15 cellular contexts compared by ENCODE assay signal in the genomic region with DNA sequence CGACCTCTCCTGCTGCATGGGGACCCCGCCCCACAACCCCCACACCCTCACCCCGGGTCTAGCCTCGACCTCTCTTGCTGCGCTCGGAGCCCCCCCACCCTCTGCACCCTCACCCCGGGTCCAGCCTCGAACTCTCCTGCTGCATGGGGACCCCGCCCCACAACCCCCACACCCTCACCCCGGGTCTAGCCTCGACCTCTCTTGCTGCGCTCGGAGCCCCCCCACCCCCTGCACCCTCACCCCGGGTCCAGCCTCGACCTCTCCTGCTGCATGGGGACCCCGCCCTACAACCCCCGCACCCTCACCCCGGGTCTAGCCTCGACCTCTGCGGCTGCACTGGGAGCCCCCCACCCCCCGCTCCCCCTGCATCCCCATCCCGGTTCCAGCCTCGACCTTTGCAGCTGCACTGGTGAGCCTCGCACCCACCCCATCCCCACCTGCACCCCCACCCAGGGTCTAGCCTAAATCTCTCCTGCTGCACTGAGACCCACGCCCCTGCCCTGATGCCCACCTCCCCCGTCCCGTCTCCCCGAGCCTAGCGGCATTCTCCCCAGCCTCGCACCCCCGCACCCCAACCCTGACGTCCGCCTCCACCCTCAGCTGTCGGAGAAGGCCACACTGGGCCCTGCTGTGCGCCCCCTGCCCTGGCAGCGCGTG. TPM values are rescaled to one million over a fixed set of nuclear protein-coding genes. Genes with fewer than 3 reads are reported as not detected.
A peak's percentile ranks its signal among the peaks of the same experiment; 100 is the strongest.
DNase-seq lines count a peak whose midpoint lies in the region; ATAC-seq, FAIRE-seq and TF ChIP-seq lines count a peak whose summit lies in the region.
"Had no signal": no experiment of that assay in that cellular context is flagged by ENCODE, and none has a peak within 500 bp of the region (broad histone marks: within the 10 kb centered on the region; RNA-seq: fewer than 3 reads in every experiment).

No MANE protein-coding gene starts in this region.

- H3K9me3 ChIP-seq in right atrium auricular region (no peaks in the 10 kb centered on the region), GM12878 (replicated peaks; ENCODE audit: control insufficient read depth, insufficient read depth, low read length) (no peaks in the 10 kb centered on the region)
- H3K9me3 ChIP-seq: left lung, transverse colon had no signal

- H2AFZ ChIP-seq in GM12878 (ENCODE audit: control insufficient read depth, low read depth, low read length) = no peak overlapping the region

- H3K27me3 ChIP-seq in right atrium auricular region (peaks cover 0 to 6% of the 10 kb centered on the region in 2 donors), GM12878 (replicated peaks in 1 of 2; ENCODE audit: control insufficient read depth in 2 of 2, insufficient read depth in 2 of 2, low read length in 1 of 2) (no peaks in the 10 kb centered on the region; a peak in 1 of 4 replicates)

- H3K27ac ChIP-seq in right atrium auricular region (no peak overlapping the region), GM12878 (ENCODE audit: control insufficient read depth, insufficient read depth) (no peak overlapping the region)
- H3K27ac ChIP-seq: left lung had no signal

- peak overlapping the region; percentile 35 to 53 for H3K4me3 ChIP-seq in right atrium auricular region
- no peak overlapping the region for H3K4me3 ChIP-seq in GM12878

- TF ChIP-seq RAD21 in GM12878 (IDR thresholded peaks at IDR 0.05; ENCODE audit: insufficient read depth, low read depth, low read length) = no peak

- no CpG with 5 or more reads among the region's 37 CpGs for WGBS in GM12878 (ENCODE audit: insufficient coverage, insufficient replicate concordance, low lambda C conversion rate, missing lambda C conversion rate)

- SMC1A ChIA-PET in GM12878 (lab: Charles Lee; ENCODE audit: uncharacterized antibody, unreplicated experiment) = no interaction called here

- TF ChIP-seq CTCF in right atrium auricular region (IDR thresholded peaks at IDR 0.05) (no peak), GM12878 (IDR thresholded peaks at IDR 0.05 in 2 of 3, conservative IDR thresholded peaks at IDR 0.05 in 1 of 3; ENCODE audit: control insufficient read depth in 2 of 3, extremely low read depth in 1 of 3, insufficient read depth in 1 of 3, low read depth in 3 of 3, low read length in 3 of 3) (no peak)

- no peaks in the 10 kb centered on the region for H3K36me3 Mint-ChIP-seq in memory B cell

- H3K79me2 ChIP-seq in GM12878 (ENCODE audit: control insufficient read depth, insufficient read depth, low read length) = no peaks in the 10 kb centered on the region

- H4K20me1 ChIP-seq in GM12878 (ENCODE audit: control insufficient read depth, insufficient read depth) = no peaks in the 10 kb centered on the region

- RAD21 ChIA-PET in GM12878 (lab: Charles Lee; ENCODE audit: unreplicated experiment) = interaction anchor here (4.5 kb wide), 1 partner anchor 58 kb away, joined by 46 read pairs; no protein-coding TSS in a partner anchor

- peaks cover 4% of the 10 kb centered on the region for H3K27me3 Mint-ChIP-seq in memory B cell
- H3K27me3 Mint-ChIP-seq: activated T-helper 17 cell treated with anti-CD3 and anti-CD28 coated beads, Interleukin-2, amount 50 U/mL, for 72 hours had no signal

- intact Hi-C loops in left cardiac atrium (cut with DNase I) (loop anchor here (5.0 kb wide), 1 partner anchor 56 kb away; the partner anchor contains the start of gene KISS1R (in 2 of the 2)), GM12878 (cut with micrococcal nuclease; ENCODE audit: unreplicated experiment) (loop anchor here (5.0 kb wide), 1 partner anchor 136 kb away; no protein-coding TSS in a partner anchor)

- CTCF ChIA-PET in GM12878 (lab: Yijun Ruan, JAX) = no interaction called here

- H3K9ac ChIP-seq in GM12878 (ENCODE audit: control insufficient read depth, insufficient read depth, low read length) = no peak overlapping the region

- DNase-seq in right atrium auricular region (ENCODE audit: low spot score) = no peak
- DNase-seq in left cardiac atrium = no peak
- no peak for DNase-seq in GM12878 (ENCODE audit: low read depth, low spot score)
- no peak for DNase-seq in memory B cell (ENCODE audit: low spot score in 2 of 2)
- no peak for DNase-seq in cerebellum (ENCODE audit: low spot score)
- DNase-seq in H4 (ENCODE audit: low spot score) = no peak
- DNase-seq in NCI-H510A treated with DMSO at 0.1 percent for 48 hours (lab: John Stamatoyannopoulos, UW) = no peak

- peaks cover 11% of the 10 kb centered on the region for H3K4me1 Mint-ChIP-seq in memory B cell
- H3K4me1 Mint-ChIP-seq: activated T-helper 17 cell treated with anti-CD3 and anti-CD28 coated beads, Interleukin-2, amount 50 U/mL, for 72 hours had no signal

- H3K4me2 ChIP-seq in GM12878 (ENCODE audit: control insufficient read depth, insufficient read depth) = no peak overlapping the region

- no peak for TF ChIP-seq EP300 in GM12878 (IDR thresholded peaks at IDR 0.05; ENCODE audit: borderline replicate concordance in 1 of 2, control insufficient read depth in 1 of 2, low read depth in 2 of 2, low read length in 2 of 2)

- TF ChIP-seq POLR2A in GM12878 (IDR thresholded peaks at IDR 0.05; ENCODE audit: low read depth, low read length) = no peak

- no peak for FAIRE-seq in GM12878 (lab: Jason Lieb, UNC)

- H3K4me1 ChIP-seq in right atrium auricular region = peaks cover 0 to 34% of the 10 kb centered on the region in 2 donors
- H3K4me1 ChIP-seq in GM12878 (ENCODE audit: control insufficient read depth, insufficient read depth, low read length) = peaks cover 10% of the 10 kb centered on the region

- POLR2A ChIA-PET in GM12878 (lab: Charles Lee) = no interaction called here

- no TSS peak for BruUV-seq in GM12878 (replicated peaks; lab: Mats Ljungman, UMichigan)

- H3K4me3 Mint-ChIP-seq in memory B cell = no peak overlapping the region
- H3K4me3 Mint-ChIP-seq: activated T-helper 17 cell treated with anti-CD3 and anti-CD28 coated beads, Interleukin-2, amount 50 U/mL, for 72 hours; neural crest cell had no signal

- ATAC-seq in left cardiac atrium = no peak
- no peak for ATAC-seq in GM12878
- ATAC-seq in memory B cell (ENCODE audit: low read depth) = no peak
- no peak for ATAC-seq in GM18868 (IDR thresholded peaks at IDR 0.05; ENCODE audit: unreplicated experiment)

- H3K27ac Mint-ChIP-seq in memory B cell = peak overlapping the region; percentile 75
- H3K27ac Mint-ChIP-seq: activated T-helper 17 cell treated with anti-CD3 and anti-CD28 coated beads, Interleukin-2, amount 50 U/mL, for 72 hours had no signal

- no peaks in the 10 kb centered on the region for H3K9me3 Mint-ChIP-seq in memory B cell
- H3K9me3 Mint-ChIP-seq: activated T-helper 17 cell treated with anti-CD3 and anti-CD28 coated beads, Interleukin-2, amount 50 U/mL, for 72 hours; neural crest cell had no signal

- H3K36me3 ChIP-seq in right atrium auricular region = no peaks in the 10 kb centered on the region
- H3K36me3 ChIP-seq in GM12878 (ENCODE audit: control insufficient read depth in 2 of 2, insufficient read depth in 2 of 2, low read length in 1 of 2) = no peaks in the 10 kb centered on the region
- H3K36me3 ChIP-seq: left lung, transverse colon had no signal

- in situ Hi-C loops in GM12878 (cut with MboI) = no loop called here

RNA-seq across cellular contexts. Expression of gene CFD, which starts 1.8 kb away (rescaled TPM):
- total RNA-seq in right atrium auricular region = 100 to 1,000 TPM; 133 to 652 TPM
- total RNA-seq in left cardiac atrium = 100 to 1,000 TPM; 277 to 861 TPM
- total RNA-seq in GM12878 (2013; cell fraction: nucleolus; rRNA removed) = 1.2 TPM in 1 of 2 replicates, not detected in the other
- total RNA-seq in GM12878 (2014; rRNA removed) = 0.73 and 0.93 TPM in 2 replicates
- total RNA-seq in GM12878 (2014; rRNA removed; fragmentation: Illumina TruSeq; extraction: Trizol) = not detected in 2 replicates
- 0.36 and 0.58 TPM in 2 replicates for total RNA-seq in GM12878 (2021)
- polyA plus RNA-seq in GM12878 (2011; ENCODE audit: low read depth) = not detected
- 0.05 TPM in 1 of 2 replicates, not detected in the other for polyA plus RNA-seq in GM12878 (2011; rRNA removed)
- 0.15 and 0.47 TPM in 2 replicates for polyA plus RNA-seq in GM12878 (2011; cell fraction: cytosol; rRNA removed)
- 0.25 and 0.42 TPM in 2 replicates for polyA plus RNA-seq in GM12878 (2011; cell fraction: nucleus; rRNA removed)
- polyA plus RNA-seq in GM12878 (2012) = 0.67 and 0.69 TPM in 2 replicates
- polyA plus RNA-seq in GM12878 (2014; fragmentation: Illumina TruSeq; extraction: Trizol) = not detected in 2 replicates
- under 1 TPM in 1 of 2 experiments, not detected in 1; 0.06 TPM for polyA plus RNA-seq in GM12878 (2014; fragmentation: Nextera tagmentation; extraction: Ambion mirVana)
- polyA plus RNA-seq in GM12878 (2014; rRNA removed) = 1.2 TPM in 1 of 2 replicates, not detected in the other
- polyA plus RNA-seq in GM12878 (2016; fragmentation: Nextera tagmentation; extraction: Ambion mirVana) = 1 to 10 TPM in 1 of 2 experiments, under 1 TPM in 1; 0.40 to 1.1 TPM
- polyA minus RNA-seq in GM12878 (2011; rRNA and poly(A)+ RNA removed) = not detected in 2 replicates
- 1.2 and 2.0 TPM in 2 replicates for polyA minus RNA-seq in GM12878 (2011; cell fraction: cytosol; rRNA and poly(A)+ RNA removed)
- not detected in 2 replicates for polyA minus RNA-seq in GM12878 (2011; cell fraction: nucleus; rRNA and poly(A)+ RNA removed)
- 1.8 TPM for total RNA-seq in cerebellum
- 2.3 and 3.5 TPM in 2 replicates for total RNA-seq in H4 (2014; rRNA removed; shearing (Covaris generic))
- total RNA-seq: neural crest cell had no signal

RNA-seq across cellular contexts. Expression of gene ELANE, which starts 9.1 kb away (rescaled TPM):
- total RNA-seq in right atrium auricular region (under 1 TPM; 0.67 to 0.83 TPM), left cardiac atrium (1 to 10 TPM; 1.5 to 2.4 TPM), GM12878 (2014; rRNA removed) (not detected in 2 replicates), GM12878 (2014; rRNA removed; fragmentation: Illumina TruSeq; extraction: Trizol) (not detected in 2 replicates), GM12878 (2021) (not detected in 2 replicates), cerebellum (0.36 TPM)
- total RNA-seq in GM12878 (2013; cell fraction: nucleolus; rRNA removed) = not detected in 2 replicates
- polyA plus RNA-seq in GM12878 (2011; ENCODE audit: low read depth) = not detected
- polyA plus RNA-seq in GM12878 (2011; rRNA removed) (not detected in 2 replicates), GM12878 (2014; fragmentation: Illumina TruSeq; extraction: Trizol) (not detected in 2 replicates), GM12878 (2014; fragmentation: Nextera tagmentation; extraction: Ambion mirVana) (not detected), GM12878 (2014; rRNA removed) (not detected in 2 replicates), GM12878 (2016; fragmentation: Nextera tagmentation; extraction: Ambion mirVana) (not detected)
- not detected in 2 replicates for polyA plus RNA-seq in GM12878 (2011; cell fraction: cytosol; rRNA removed)
- not detected in 2 replicates for polyA plus RNA-seq in GM12878 (2011; cell fraction: nucleus; rRNA removed)
- polyA plus RNA-seq in GM12878 (2012) = not detected in 2 replicates
- not detected in 2 replicates for polyA minus RNA-seq in GM12878 (2011; rRNA and poly(A)+ RNA removed)
- not detected in 2 replicates for polyA minus RNA-seq in GM12878 (2011; cell fraction: cytosol; rRNA and poly(A)+ RNA removed)
- not detected in 2 replicates for polyA minus RNA-seq in GM12878 (2011; cell fraction: nucleus; rRNA and poly(A)+ RNA removed)
- not detected in 2 replicates for total RNA-seq in H4 (2014; rRNA removed; shearing (Covaris generic))
- total RNA-seq: activated T-helper 17 cell treated with anti-CD3 and anti-CD28 coated beads, Interleukin-2, amount 50 U/mL, for 72 hours; Daoy; glomerular endothelial cell; neural crest cell had no signal

RNA-seq across cellular contexts. Expression of gene PRTN3, which starts 20.4 kb away (rescaled TPM):
- total RNA-seq in right atrium auricular region (not detected), left cardiac atrium (not detected), GM12878 (2014; rRNA removed) (not detected in 2 replicates), GM12878 (2014; rRNA removed; fragmentation: Illumina TruSeq; extraction: Trizol) (not detected in 2 replicates), GM12878 (2021) (not detected in 2 replicates), cerebellum (0.82 TPM)
- total RNA-seq in GM12878 (2013; cell fraction: nucleolus; rRNA removed) = not detected in 2 replicates
- not detected for polyA plus RNA-seq in GM12878 (2011; ENCODE audit: low read depth)
- polyA plus RNA-seq in GM12878 (2011; rRNA removed) (0.08 TPM in 1 of 2 replicates, not detected in the other), GM12878 (2014; fragmentation: Illumina TruSeq; extraction: Trizol) (not detected in 2 replicates), GM12878 (2014; fragmentation: Nextera tagmentation; extraction: Ambion mirVana) (not detected), GM12878 (2014; rRNA removed) (not detected in 2 replicates), GM12878 (2016; fragmentation: Nextera tagmentation; extraction: Ambion mirVana) (not detected)
- polyA plus RNA-seq in GM12878 (2011; cell fraction: cytosol; rRNA removed) = 0.10 TPM in 1 of 2 replicates, not detected in the other
- not detected in 2 replicates for polyA plus RNA-seq in GM12878 (2011; cell fraction: nucleus; rRNA removed)
- polyA plus RNA-seq in GM12878 (2012) = not detected in 2 replicates
- not detected in 2 replicates for polyA minus RNA-seq in GM12878 (2011; rRNA and poly(A)+ RNA removed)
- polyA minus RNA-seq in GM12878 (2011; cell fraction: cytosol; rRNA and poly(A)+ RNA removed) = not detected in 2 replicates
- not detected in 2 replicates for polyA minus RNA-seq in GM12878 (2011; cell fraction: nucleus; rRNA and poly(A)+ RNA removed)
- total RNA-seq in H4 (2014; rRNA removed; shearing (Covaris generic)) = 0.72 TPM in 1 of 2 replicates, not detected in the other
- total RNA-seq: activated T-helper 17 cell treated with anti-CD3 and anti-CD28 coated beads, Interleukin-2, amount 50 U/mL, for 72 hours; Daoy; glomerular endothelial cell; neural crest cell; transverse colon had no signal

RNA-seq across cellular contexts. Expression of gene MED16, which starts 31.8 kb away (rescaled TPM):
- total RNA-seq in right atrium auricular region (10 to 100 TPM; 17.7 to 26.5 TPM), left cardiac atrium (10 to 100 TPM; 25.4 to 27.4 TPM), GM12878 (2014; rRNA removed) (10.7 and 14.5 TPM in 2 replicates), GM12878 (2014; rRNA removed; fragmentation: Illumina TruSeq; extraction: Trizol) (4.7 and 6.4 TPM in 2 replicates), GM12878 (2021) (48.2 and 49.4 TPM in 2 replicates), cerebellum (31.0 TPM)
- 36.0 and 39.7 TPM in 2 replicates for total RNA-seq in GM12878 (2013; cell fraction: nucleolus; rRNA removed)
- 14.5 TPM for polyA plus RNA-seq in GM12878 (2011; ENCODE audit: low read depth)
- polyA plus RNA-seq in GM12878 (2011; rRNA removed) (3.8 and 12.7 TPM in 2 replicates), GM12878 (2014; fragmentation: Illumina TruSeq; extraction: Trizol) (0.19 and 3.5 TPM in 2 replicates), GM12878 (2014; fragmentation: Nextera tagmentation; extraction: Ambion mirVana) (1 to 10 TPM in 1 of 2 experiments, under 1 TPM in 1; 0.56 to 3.5 TPM), GM12878 (2014; rRNA removed) (24.4 and 28.9 TPM in 2 replicates), GM12878 (2016; fragmentation: Nextera tagmentation; extraction: Ambion mirVana) (10 to 100 TPM; 49.6 to 51.1 TPM)
- polyA plus RNA-seq in GM12878 (2011; cell fraction: cytosol; rRNA removed) = 38.0 and 39.5 TPM in 2 replicates
- 36.6 and 56.4 TPM in 2 replicates for polyA plus RNA-seq in GM12878 (2011; cell fraction: nucleus; rRNA removed)
- polyA plus RNA-seq in GM12878 (2012) = 36.5 and 37.4 TPM in 2 replicates
- polyA minus RNA-seq in GM12878 (2011; rRNA and poly(A)+ RNA removed) = 16.8 and 38.4 TPM in 2 replicates
- polyA minus RNA-seq in GM12878 (2011; cell fraction: cytosol; rRNA and poly(A)+ RNA removed) = 31.8 and 34.9 TPM in 2 replicates
- polyA minus RNA-seq in GM12878 (2011; cell fraction: nucleus; rRNA and poly(A)+ RNA removed) = 12.5 and 26.0 TPM in 2 replicates
- total RNA-seq in H4 (2014; rRNA removed; shearing (Covaris generic)) = 16.6 and 27.4 TPM in 2 replicates

RNA-seq across cellular contexts. Expression of gene RNU6-9, which starts 32.1 kb away (rescaled TPM):
- total RNA-seq in right atrium auricular region = not detected
- not detected for total RNA-seq in left cardiac atrium
- total RNA-seq in GM12878 (2013; cell fraction: nucleolus; rRNA removed) = not detected in 2 replicates
- total RNA-seq in GM12878 (2014; rRNA removed) = not detected in 2 replicates
- not detected in 2 replicates for total RNA-seq in GM12878 (2014; rRNA removed; fragmentation: Illumina TruSeq; extraction: Trizol)
- total RNA-seq in GM12878 (2021) = not detected in 2 replicates
- polyA plus RNA-seq in GM12878 (2011; ENCODE audit: low read depth) = not detected
- not detected in 2 replicates for polyA plus RNA-seq in GM12878 (2011; rRNA removed)
- not detected in 2 replicates for polyA plus RNA-seq in GM12878 (2011; cell fraction: cytosol; rRNA removed)
- not detected in 2 replicates for polyA plus RNA-seq in GM12878 (2011; cell fraction: nucleus; rRNA removed)
- polyA plus RNA-seq in GM12878 (2012) = not detected in 2 replicates
- polyA plus RNA-seq in GM12878 (2014; fragmentation: Illumina TruSeq; extraction: Trizol) = not detected in 2 replicates
- not detected for polyA plus RNA-seq in GM12878 (2014; fragmentation: Nextera tagmentation; extraction: Ambion mirVana)
- not detected in 2 replicates for polyA plus RNA-seq in GM12878 (2014; rRNA removed)
- polyA plus RNA-seq in GM12878 (2016; fragmentation: Nextera tagmentation; extraction: Ambion mirVana) = not detected
- 1,322 TPM in 1 of 2 replicates, not detected in the other for polyA minus RNA-seq in GM12878 (2011; rRNA and poly(A)+ RNA removed)
- not detected in 2 replicates for polyA minus RNA-seq in GM12878 (2011; cell fraction: cytosol; rRNA and poly(A)+ RNA removed)
- under 0.01 TPM in 1 of 2 replicates, not detected in the other for polyA minus RNA-seq in GM12878 (2011; cell fraction: nucleus; rRNA and poly(A)+ RNA removed)
- not detected for total RNA-seq in cerebellum
- not detected in 2 replicates for total RNA-seq in H4 (2014; rRNA removed; shearing (Covaris generic))
- total RNA-seq: activated T-helper 17 cell treated with anti-CD3 and anti-CD28 coated beads, Interleukin-2, amount 50 U/mL, for 72 hours; Daoy; glomerular endothelial cell; left lung; neural crest cell; skeletal muscle tissue; transverse colon had no signal

Comparison
In these comparisons a context has a peak if more than half of its experiments do, and no peak if none do; other contexts are left out.
1. RNA of gene CFD, which starts 1.8 kb away (total RNA-seq): 277 to 861 TPM in left cardiac atrium and 133 to 652 TPM in right atrium auricular region; 2.3 to 3.5 TPM in H4, 1.8 TPM in cerebellum (single experiment) and 0.36 to 1.2 TPM in GM12878; every median in the first group is over 10 times any median in the second.